ENCODE assay signal across 31 cellular contexts in genomic region chr2:77193858-77194448, GRCh38.
"Had no signal": no experiment of that assay in that cellular context is flagged by ENCODE, and none has a peak within 500 bp of the region (broad histone marks: within the 10 kb centered on the region; RNA-seq: fewer than 3 reads in every experiment).

No MANE protein-coding gene starts in this region.

- H3K9ac ChIP-seq: KMS-11, SK-N-SH had no signal

- DNase-seq: Karpas-422, KBM-7, MM.1S, NCI-H1048, NCI-H1092 treated with DMSO at 0.1 percent for 48 hours, NCI-H1105 treated with DMSO at 0.1 percent for 48 hours, NCI-H1436, NCI-H146, NCI-H1694, NCI-H187, NCI-H1930, NCI-H2029 treated with DMSO at 0.1 percent for 48 hours, NCI-H2081 treated with DMSO at 0.1 percent for 48 hours, NCI-H2107, NCI-H2171, NCI-H226, NCI-H446 treated with DMSO at 0.1 percent for 48 hours, NCI-H510A, NCI-H524, NCI-H526, NCI-H69, NCI-H748 treated with DMSO at 0.1 percent for 48 hours, NCI-H82, PC-9, RPMI8226, SHP77 treated with DMSO at 0.1 percent for 48 hours, SK-N-SH, SW 1271 had no signal

- H3K4me3 ChIP-seq: PC-9, SJSA1 had no signal

- H3K4me2 ChIP-seq: KMS-11, PC-9, SK-N-SH had no signal

- H3K9me3 ChIP-seq: SJSA1, SK-N-SH had no signal

- H3K4me1 ChIP-seq: SJSA1 had no signal

- H3K36me3 ChIP-seq: SJSA1 had no signal

- H3K27ac ChIP-seq: KMS-11, PC-9, SJSA1 had no signal

- ATAC-seq: Panc1 had no signal

- H2AFZ ChIP-seq: PC-9 had no signal

- H3K27me3 ChIP-seq: SJSA1 had no signal
